Comparison of ENCODE assay signal across 1 cellular context in the genomic region with DNA sequence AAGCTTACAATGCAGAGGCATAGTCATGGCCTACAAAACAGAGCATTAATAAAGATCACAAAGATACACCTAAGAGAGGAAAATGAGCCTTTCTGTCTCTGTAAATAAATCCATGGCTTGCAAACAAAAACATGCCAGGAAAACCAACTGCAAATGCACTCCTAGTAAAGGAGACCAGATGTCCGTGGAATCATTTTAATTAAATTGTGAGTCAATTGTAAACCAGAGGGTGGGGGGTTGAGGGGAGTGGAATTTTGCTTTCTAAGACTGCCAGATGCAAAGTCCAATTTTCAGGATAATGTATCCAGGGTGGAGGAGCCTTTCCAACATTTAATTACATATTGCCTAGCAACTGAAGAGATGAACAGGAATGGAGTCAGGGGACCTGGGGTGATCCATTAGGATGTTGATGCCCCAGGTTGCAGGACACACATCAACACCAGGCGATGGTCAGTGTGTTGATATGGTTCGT.
TF ChIP-seq lines count a peak whose summit lies in the region.

No MANE protein-coding gene starts in this region.

TF ChIP-seq in K562, 482 proteins besides CTCF, POLR2A, EP300 and RAD21 (continued from another document):
- TF ChIP-seq ZBTB33 (CRISPR knock-in tag; IDR thresholded peaks at IDR 0.05), result no peak
- TF ChIP-seq NBN (IDR thresholded peaks at IDR 0.05; ENCODE audit: low read depth), result no peak
- TF ChIP-seq EGR1 (conservative IDR thresholded peaks at IDR 0.05), result no peak
